In the genomic region with DNA sequence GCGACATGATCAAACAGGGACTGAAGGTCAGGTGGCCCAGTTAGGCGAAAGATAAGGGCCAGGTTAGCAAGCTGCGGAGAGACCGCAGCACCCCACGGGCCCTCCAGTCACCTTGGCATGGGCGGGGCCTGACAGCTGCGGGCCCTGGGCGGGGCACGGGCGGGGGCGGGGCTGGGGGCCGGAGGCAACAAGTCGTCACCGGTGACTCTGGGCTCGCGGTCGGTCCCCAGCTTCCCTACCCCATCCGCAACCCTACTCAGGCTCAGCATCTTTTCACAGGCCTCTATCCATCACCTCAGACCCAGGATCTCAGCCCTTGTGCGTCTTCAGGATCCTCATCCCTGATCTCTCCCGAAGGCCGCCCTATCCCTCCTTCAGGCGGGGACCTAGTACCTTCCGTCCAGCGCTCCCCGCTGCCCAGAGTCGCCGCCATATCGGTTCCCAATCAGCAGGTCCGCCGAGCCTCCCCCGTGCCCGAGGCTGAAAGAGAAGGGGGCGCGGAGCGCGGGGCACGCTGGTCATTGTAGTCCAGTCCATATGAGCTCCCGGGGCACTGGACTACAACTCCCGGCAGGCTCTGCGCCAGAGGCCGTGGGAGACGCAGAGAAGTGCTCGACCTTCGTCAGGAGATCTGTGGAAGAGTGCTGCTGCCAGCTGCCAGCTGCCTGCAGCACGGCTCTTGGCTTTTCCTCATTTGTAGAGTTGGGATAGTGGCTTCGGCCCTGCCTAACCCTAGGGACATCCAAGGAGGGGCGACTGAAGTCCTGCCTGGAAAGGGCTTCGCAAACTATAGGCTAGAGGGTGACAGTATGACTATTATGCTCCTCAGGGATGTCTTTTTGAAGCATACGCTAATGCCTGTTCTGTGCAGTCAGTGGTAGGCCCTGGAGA, we compare ENCODE assay signal across 8 cellular contexts. TPM values are rescaled to one million over a fixed set of nuclear protein-coding genes. Genes with fewer than 3 reads are reported as not detected.
DNase-seq lines count a peak whose midpoint lies in the region; ATAC-seq and TF ChIP-seq lines count a peak whose summit lies in the region.

A gene (minus strand): TSS at position 513 of the 891 bp plus-strand sequence. CDS start 80 bp downstream, at position 433.

- peaks cover 4% of the 10 kb centered on the region; the same call in 1 of the 2 replicates for H3K36me3 ChIP-seq in RWPE2 (ENCODE audit: low read depth)

- TF ChIP-seq CTCF in RWPE2 (IDR thresholded peaks at IDR 0.05; ENCODE audit: poor library complexity, severe bottlenecking) = no peak

- H3K27ac ChIP-seq in RWPE2 (ENCODE audit: poor library complexity, severe bottlenecking) = peak within 1 kb of the TSS; percentile 39

- peak within 1 kb of the TSS; percentile 93 for H3K4me3 ChIP-seq in RWPE2 (ENCODE audit: severe bottlenecking)

- H3K27me3 ChIP-seq in RWPE2 (ENCODE audit: insufficient read depth, poor library complexity, severe bottlenecking) = no peaks in the 10 kb centered on the region

- DNase-seq in EH (ENCODE audit: low read depth) = peak; percentile 91
- DNase-seq in H4 (ENCODE audit: low spot score) = peak; percentile 82
- peak; percentile 91 for DNase-seq in LoVo (ENCODE audit: low spot score)
- peak; percentile 94 for DNase-seq in RWPE2 (ENCODE audit: low spot score)
- DNase-seq in activated T-helper 2 cell treated with anti-CD3 and anti-CD28 coated beads, Interferon-gamma antibody, Interleukin-2, Interleukin-4, amounts not matched to agents 10 μg/mL and 5 μg/mL and 100 μg/mL, durations not matched to agents 14 hours and 24 hours and 36 hours (ENCODE audit: low spot score) = peak; percentile 84
- peak; percentile 88 for DNase-seq in fibroblast of peridontal ligament (ENCODE audit: extremely low read depth)
- peak; percentile 81 to 93 (median 86) for DNase-seq in naive thymus-derived CD8-positive, alpha-beta T cell
- DNase-seq in stimulated activated naive CD4-positive, alpha-beta T cell treated with Interleukin-2 at 50 U/mL for 16 hours (lab: John Stamatoyannopoulos, UW) = peak; percentile 89

- H3K9me3 ChIP-seq in RWPE2 (ENCODE audit: severe bottlenecking) = no peaks in the 10 kb centered on the region

- no peaks in the 10 kb centered on the region for H3K9me3 Mint-ChIP-seq in activated T-helper 2 cell treated with anti-CD3 and anti-CD28 coated beads, Interferon-gamma antibody, Interleukin-2, Interleukin-4, amounts not matched to agents 10 μg/mL and 5 μg/mL and 100 μg/mL, durations not matched to agents 14 hours and 24 hours and 36 hours
- H3K9me3 Mint-ChIP-seq in naive thymus-derived CD8-positive, alpha-beta T cell = no peaks in the 10 kb centered on the region

- peak within 1 kb of the TSS; percentile 98 for H3K27ac Mint-ChIP-seq in activated T-helper 2 cell treated with anti-CD3 and anti-CD28 coated beads, Interferon-gamma antibody, Interleukin-2, Interleukin-4, amounts not matched to agents 10 μg/mL and 5 μg/mL and 100 μg/mL, durations not matched to agents 14 hours and 24 hours and 36 hours
- peak within 1 kb of the TSS; percentile 97 to 100 (median 99) for H3K27ac Mint-ChIP-seq in naive thymus-derived CD8-positive, alpha-beta T cell

- peak; percentile 92 for ATAC-seq in RWPE2 (ENCODE audit: low read depth)
- ATAC-seq in naive thymus-derived CD8-positive, alpha-beta T cell = peak; percentile 93

- intact Hi-C loops in activated T-helper 2 cell treated with anti-CD3 and anti-CD28 coated beads, Interferon-gamma antibody, Interleukin-2, Interleukin-4, amounts not matched to agents 10 μg/mL and 5 μg/mL and 100 μg/mL, durations not matched to agents 14 hours and 24 hours and 36 hours (cut with micrococcal nuclease) = loop anchor here (1.0 to 5.0 kb wide), 6 partner anchors 8 to 122 kb away; a partner anchor contains a TSS

- POLR2A ChIA-PET in naive thymus-derived CD8-positive, alpha-beta T cell (lab: Charles Lee) = interaction anchor here (0.6 to 3.8 kb wide), 19 partner anchors 8 to 128 kb away, joined by 3 to 30 read pairs (median 4); a partner anchor contains a TSS

- peaks cover 58% of the 10 kb centered on the region for H3K4me1 Mint-ChIP-seq in activated T-helper 2 cell treated with anti-CD3 and anti-CD28 coated beads, Interferon-gamma antibody, Interleukin-2, Interleukin-4, amounts not matched to agents 10 μg/mL and 5 μg/mL and 100 μg/mL, durations not matched to agents 14 hours and 24 hours and 36 hours (ENCODE audit: low read depth)
- peaks cover 21 to 38% (median 34%) of the 10 kb centered on the region in 4 donors for H3K4me1 Mint-ChIP-seq in naive thymus-derived CD8-positive, alpha-beta T cell

- peaks cover 24% of the 10 kb centered on the region for H3K36me3 Mint-ChIP-seq in activated T-helper 2 cell treated with anti-CD3 and anti-CD28 coated beads, Interferon-gamma antibody, Interleukin-2, Interleukin-4, amounts not matched to agents 10 μg/mL and 5 μg/mL and 100 μg/mL, durations not matched to agents 14 hours and 24 hours and 36 hours (ENCODE audit: low read depth)
- H3K36me3 Mint-ChIP-seq in naive thymus-derived CD8-positive, alpha-beta T cell = peaks cover 0 to 13% (median 0%) of the 10 kb centered on the region in 3 donors

- no peaks in the 10 kb centered on the region for H3K27me3 Mint-ChIP-seq in activated T-helper 2 cell treated with anti-CD3 and anti-CD28 coated beads, Interferon-gamma antibody, Interleukin-2, Interleukin-4, amounts not matched to agents 10 μg/mL and 5 μg/mL and 100 μg/mL, durations not matched to agents 14 hours and 24 hours and 36 hours (ENCODE audit: low read depth)
- peaks cover 0 to 2% (median 0%) of the 10 kb centered on the region in 5 donors for H3K27me3 Mint-ChIP-seq in naive thymus-derived CD8-positive, alpha-beta T cell

- H3K4me3 Mint-ChIP-seq in activated T-helper 2 cell treated with anti-CD3 and anti-CD28 coated beads, Interferon-gamma antibody, Interleukin-2, Interleukin-4, amounts not matched to agents 10 μg/mL and 5 μg/mL and 100 μg/mL, durations not matched to agents 14 hours and 24 hours and 36 hours (ENCODE audit: low read depth) = peak within 1 kb of the TSS; percentile 93
- H3K4me3 Mint-ChIP-seq in naive thymus-derived CD8-positive, alpha-beta T cell = peak within 1 kb of the TSS; percentile 93 to 100 (median 98)

- H3K4me1 ChIP-seq in RWPE2 (ENCODE audit: insufficient read depth, poor library complexity, severe bottlenecking) = peaks cover 11% of the 10 kb centered on the region

RNA-seq across cellular contexts. Expression of the gene that starts here (rescaled TPM):
- total RNA-seq in H4 (2014; rRNA removed; shearing (Covaris generic)) = 4.5 and 22.9 TPM in 2 replicates
- 29.8 and 35.8 TPM in 2 replicates for total RNA-seq in activated T-helper 2 cell treated with anti-CD3 and anti-CD28 coated beads, Interferon-gamma antibody, Interleukin-2, Interleukin-4, amounts not matched to agents 10 μg/mL and 5 μg/mL and 100 μg/mL, durations not matched to agents 14 hours and 24 hours and 36 hours
- total RNA-seq in naive thymus-derived CD8-positive, alpha-beta T cell = 1 to 10 TPM; 3.8 to 5.5 TPM
- polyA plus RNA-seq in naive thymus-derived CD8-positive, alpha-beta T cell = 1 to 10 TPM; 2.8 to 9.1 (median 5.1) TPM

Comparison
In these comparisons a context has a peak if more than half of its experiments do, and no peak if none do; other contexts are left out.
1. Peak in every context shown above with its lines: DNase-seq, ATAC-seq, H3K4me3 ChIP-seq and H3K27ac ChIP-seq.